8 cellular contexts compared by ENCODE assay signal in genomic region chr3:12841085-12841969, GRCh38. TPM values are rescaled to one million over a fixed set of nuclear protein-coding genes. Genes with fewer than 3 reads are reported as not detected.
DNase-seq lines count a peak whose midpoint lies in the region; ATAC-seq, FAIRE-seq and TF ChIP-seq lines count a peak whose summit lies in the region.

Gene RPL32, minus strand, starts transcription at chr3:12841565. Its CDS starts 1,328 bp downstream, at chr3:12840237.

- no peaks in the 10 kb centered on the region for H3K9me2 ChIP-seq in SU-DHL-6 (replicated peaks; ENCODE audit: insufficient read depth, low read length)

- H3K9me3 ChIP-seq in SU-DHL-6 (ENCODE audit: insufficient read depth, low read length) (no peaks in the 10 kb centered on the region), pancreas (no peaks in the 10 kb centered on the region), tibial artery (no peaks in the 10 kb centered on the region)

- peak within 1 kb of the TSS; percentile 77 for H3K4me2 ChIP-seq in SU-DHL-6 (ENCODE audit: low read depth, low read length, poor library complexity, severe bottlenecking)

- TF ChIP-seq CTCF in GM12872 (IDR thresholded peaks at IDR 0.05; ENCODE audit: insufficient read depth, low read depth, low read length): peak; percentile 76
- peak; percentile 74 for TF ChIP-seq CTCF in SU-DHL-6 (IDR thresholded peaks at IDR 0.05; ENCODE audit: insufficient read depth, low read length, poor library complexity, severe bottlenecking)
- TF ChIP-seq CTCF in pancreas (IDR thresholded peaks at IDR 0.05): peak; percentile 33 to 79 (median 71)
- peak; percentile 82 to 84 for TF ChIP-seq CTCF in tibial artery (IDR thresholded peaks at IDR 0.05)

- peaks cover 34% of the 10 kb centered on the region for H3F3A ChIP-seq in SU-DHL-6 (ENCODE audit: insufficient read depth)

- H3K27me3 ChIP-seq in SU-DHL-6 (ENCODE audit: low read length): no peaks in the 10 kb centered on the region
- H3K27me3 ChIP-seq in pancreas: no peaks in the 10 kb centered on the region
- H3K27me3 ChIP-seq in tibial artery: no peaks in the 10 kb centered on the region

- H3K27me3 Mint-ChIP-seq in activated naive CD8-positive, alpha-beta T cell treated with anti-CD3 and anti-CD28 coated beads, Interleukin-2, amount 10 ng/mL, durations not matched to agents 7 days and 5 days: peaks cover under 1% of the 10 kb centered on the region

- peaks cover 35% of the 10 kb centered on the region for H4K20me1 ChIP-seq in SU-DHL-6 (ENCODE audit: low read depth, low read length)

- H2AFZ ChIP-seq in SU-DHL-6 (ENCODE audit: low read depth, low read length, severe bottlenecking): peak within 1 kb of the TSS; percentile 76

- H3K9ac ChIP-seq in SU-DHL-6 (ENCODE audit: low read length): peak within 1 kb of the TSS; percentile 97

- peak within 1 kb of the TSS; percentile 83 for H3K27ac ChIP-seq in SU-DHL-6 (ENCODE audit: low read depth, low read length)
- H3K27ac ChIP-seq in pancreas: peak within 1 kb of the TSS; percentile 91 to 98 (median 94)
- peak within 1 kb of the TSS; percentile 79 to 84 for H3K27ac ChIP-seq in tibial artery

- WGBS in pancreas, 2 donors: 0% methylated on average over 48 of the region's 48 CpGs

- DNase-seq in NCI-H128 (lab: John Stamatoyannopoulos, UW; ENCODE audit: unreplicated experiment) (peak; percentile 61), Right ventricle myocardium superior (peak; percentile 92), pancreas (peak; percentile 81 to 91 (median 88)), tibial artery (peak; percentile 84 to 90)
- peak; percentile 84 for DNase-seq in activated naive CD8-positive, alpha-beta T cell treated with anti-CD3 and anti-CD28 coated beads, Interleukin-2, amount 10 ng/mL, durations not matched to agents 7 days and 5 days

- peaks cover 50% of the 10 kb centered on the region for H3K79me2 ChIP-seq in SU-DHL-6 (ENCODE audit: insufficient read depth, low read length)

- ATAC-seq in HG02759 (IDR thresholded peaks at IDR 0.05; ENCODE audit: unreplicated experiment): peak; percentile 90
- ATAC-seq in activated naive CD8-positive, alpha-beta T cell treated with anti-CD3 and anti-CD28 coated beads, Interleukin-2, amount 10 ng/mL, durations not matched to agents 7 days and 5 days (ENCODE audit: low read depth): peak; percentile 87
- peak; percentile 97 for ATAC-seq in Right ventricle myocardium superior (ENCODE audit: poor library complexity)
- peak; percentile 95 to 98 (median 96) for ATAC-seq in pancreas

- H3K27ac Mint-ChIP-seq in activated naive CD8-positive, alpha-beta T cell treated with anti-CD3 and anti-CD28 coated beads, Interleukin-2, amount 10 ng/mL, durations not matched to agents 7 days and 5 days: peak within 1 kb of the TSS; percentile 97

- H3K4me1 Mint-ChIP-seq in activated naive CD8-positive, alpha-beta T cell treated with anti-CD3 and anti-CD28 coated beads, Interleukin-2, amount 10 ng/mL, durations not matched to agents 7 days and 5 days: peaks cover 39% of the 10 kb centered on the region

- intact Hi-C loops in Right ventricle myocardium superior (cut with DNase I): no loop called here
- intact Hi-C loops in pancreas (cut with DNase I): no loop called here
- intact Hi-C loops in tibial artery (cut with DNase I; ENCODE audit: low total_unique reads): loop anchor here (2.0 to 5.0 kb wide), 2 partner anchors 31 to 54 kb away; no protein-coding TSS in a partner anchor

- FAIRE-seq in pancreas (lab: Jason Lieb, UNC): peak; percentile 81

- H3K4me1 ChIP-seq in pancreas (peaks cover 7 to 20% (median 15%) of the 10 kb centered on the region in 3 donors), tibial artery (peaks cover 0 to 42% (median 30%) of the 10 kb centered on the region in 4 donors)

- H3K9me3 Mint-ChIP-seq in activated naive CD8-positive, alpha-beta T cell treated with anti-CD3 and anti-CD28 coated beads, Interleukin-2, amount 10 ng/mL, durations not matched to agents 7 days and 5 days: no peaks in the 10 kb centered on the region

- H3K36me3 ChIP-seq in SU-DHL-6 (ENCODE audit: low read length): peaks cover 39% of the 10 kb centered on the region
- peaks cover 0 to 29% (median 24%) of the 10 kb centered on the region in 3 donors for H3K36me3 ChIP-seq in pancreas
- peaks cover 28 to 39% (median 33%) of the 10 kb centered on the region in 3 donors for H3K36me3 ChIP-seq in tibial artery

- peaks cover 39% of the 10 kb centered on the region for H3K36me3 Mint-ChIP-seq in activated naive CD8-positive, alpha-beta T cell treated with anti-CD3 and anti-CD28 coated beads, Interleukin-2, amount 10 ng/mL, durations not matched to agents 7 days and 5 days

- H3K4me3 Mint-ChIP-seq in activated naive CD8-positive, alpha-beta T cell treated with anti-CD3 and anti-CD28 coated beads, Interleukin-2, amount 10 ng/mL, durations not matched to agents 7 days and 5 days: peak within 1 kb of the TSS; percentile 94

- peak within 1 kb of the TSS; percentile 97 for H3K4me3 ChIP-seq in SU-DHL-6 (ENCODE audit: insufficient read depth, low read length, poor library complexity, severe bottlenecking)
- peak within 1 kb of the TSS; percentile 59 to 95 (median 69) for H3K4me3 ChIP-seq in pancreas
- peak within 1 kb of the TSS; percentile 72 to 89 for H3K4me3 ChIP-seq in tibial artery

- POLR2A ChIA-PET in activated naive CD8-positive, alpha-beta T cell treated with anti-CD3 and anti-CD28 coated beads, Interleukin-2, amount 10 ng/mL, durations not matched to agents 7 days and 5 days (lab: Charles Lee): interaction anchor here (0.6 to 3.9 kb wide), 9 partner anchors 9 to 179 kb away, joined by 3 to 19 read pairs (median 4); no protein-coding TSS in a partner anchor

RNA-seq across cellular contexts. Expression of gene RPL32, which starts in this region (rescaled TPM):
- 1,000 to 10,000 TPM; 2,162 to 2,195 TPM for total RNA-seq in activated naive CD8-positive, alpha-beta T cell treated with anti-CD3 and anti-CD28 coated beads, Interleukin-2, amount 10 ng/mL, durations not matched to agents 7 days and 5 days
- 868 TPM for total RNA-seq in Right ventricle myocardium superior
- total RNA-seq in pancreas: 1,000 to 10,000 TPM in 4 of 6 donors, 100 to 1,000 TPM in 2; 931 to 1,623 (median 1,120) TPM
- polyA plus RNA-seq in pancreas: 1,000 to 10,000 TPM; 1,584 to 1,793 TPM

Comparison
In these comparisons a context has a peak if more than half of its experiments do, and no peak if none do; other contexts are left out.
1. Peak in every context shown above with its lines: DNase-seq, ATAC-seq, H3K4me3 ChIP-seq and H3K27ac ChIP-seq.